Comparison of ENCODE assay signal across 31 cellular contexts in genomic region chr10:133465191-133465949, GRCh38. TPM values are rescaled to one million over a fixed set of nuclear protein-coding genes. Genes with fewer than 3 reads are reported as not detected.
DNase-seq lines count a peak whose midpoint lies in the region; ATAC-seq and TF ChIP-seq lines count a peak whose summit lies in the region.
"Had no signal": no experiment of that assay in that cellular context is flagged by ENCODE, and none has a peak within 500 bp of the region (broad histone marks: within the 10 kb centered on the region; RNA-seq: fewer than 3 reads in every experiment).

No MANE protein-coding gene starts in this region.

- H3K4me1 Mint-ChIP-seq in GM23338 (no peaks in the 10 kb centered on the region), osteocyte (ENCODE audit: unreplicated experiment) (no peaks in the 10 kb centered on the region)

- no peak overlapping the region for H3K27ac ChIP-seq in GM23338 (ENCODE audit: low read depth)
- H3K27ac ChIP-seq: BLaER1 treated with 17β-estradiol and CSF1 and Interleukin-3, amounts not matched to agents 10 nM and 100 nM; colonic mucosa; tibial nerve had no signal

- ATAC-seq in GM23338 (peak; percentile 95), esophagus mucosa (peak; percentile 72), HG02840 (IDR thresholded peaks at IDR 0.05; ENCODE audit: low FRiP score, unreplicated experiment) (no peak)
- ATAC-seq: HCT116 had no signal

- H3F3A ChIP-seq in GM23338 (replicated peaks; ENCODE audit: low read depth) = no peaks in the 10 kb centered on the region

- peaks cover 23% of the 10 kb centered on the region for H3K27me3 ChIP-seq in GM23338 (ENCODE audit: insufficient read depth)
- H3K27me3 ChIP-seq: BLaER1 treated with 17β-estradiol and CSF1 and Interleukin-3, amounts not matched to agents 10 nM and 100 nM; colonic mucosa; MG63; tibial nerve had no signal

- no peaks in the 10 kb centered on the region for H4K20me1 ChIP-seq in GM23338 (replicated peaks; ENCODE audit: insufficient read depth)
- H4K20me1 ChIP-seq: BLaER1 treated with 17β-estradiol and CSF1 and Interleukin-3, amounts not matched to agents 10 nM and 100 nM had no signal

- H3K27me3 Mint-ChIP-seq in GM23338 (ENCODE audit: insufficient read depth, low read depth, poor library complexity) (peaks cover 36% of the 10 kb centered on the region), osteocyte (ENCODE audit: unreplicated experiment) (no peaks in the 10 kb centered on the region)

- H3K9me2 ChIP-seq in GM23338 (ENCODE audit: insufficient read depth) = no peaks in the 10 kb centered on the region

- H2AFZ ChIP-seq in GM23338 = no peak overlapping the region

- H3K9me3 Mint-ChIP-seq in GM23338 = peaks cover 68% of the 10 kb centered on the region
- H3K9me3 Mint-ChIP-seq in osteocyte (ENCODE audit: unreplicated experiment) = peaks cover 17% of the 10 kb centered on the region

- H3K4me2 ChIP-seq in GM23338 = no peak overlapping the region; the same call in 1 of the 2 replicates
- H3K4me2 ChIP-seq: BLaER1 treated with 17β-estradiol and CSF1 and Interleukin-3, amounts not matched to agents 10 nM and 100 nM had no signal

- no peaks in the 10 kb centered on the region for H3K4me1 ChIP-seq in GM23338 (ENCODE audit: insufficient read depth)
- H3K4me1 ChIP-seq: BLaER1 treated with 17β-estradiol and CSF1 and Interleukin-3, amounts not matched to agents 10 nM and 100 nM; Caco-2; colonic mucosa; tibial nerve had no signal

- H3K4me3 Mint-ChIP-seq in GM23338 (peak overlapping the region; percentile 60), osteocyte (ENCODE audit: unreplicated experiment) (no peak overlapping the region)
- H3K4me3 Mint-ChIP-seq: activated naive CD4-positive, alpha-beta T cell treated with anti-CD3 and anti-CD28 coated beads for 36 hours; activated T-cell treated with anti-CD3 and anti-CD28 coated beads, Interleukin-2, amount 50 U/mL, for 72 hours had no signal

- TF ChIP-seq CTCF in GM23338 (conservative IDR thresholded peaks at IDR 0.05; ENCODE audit: low read depth in 2 of 2) (peak; percentile 22 to 51; a peak in 3 of 4 replicates), osteocyte (IDR thresholded peaks at IDR 0.05) (no peak)

- H3K36me3 Mint-ChIP-seq in GM23338 (ENCODE audit: low read depth) = peaks cover 19% of the 10 kb centered on the region; the same call in 2 of the 3 replicates
- H3K36me3 Mint-ChIP-seq in osteocyte (ENCODE audit: unreplicated experiment) = peaks cover 16% of the 10 kb centered on the region

- no peaks in the 10 kb centered on the region for H3K36me3 ChIP-seq in GM23338 (ENCODE audit: insufficient read depth)
- H3K36me3 ChIP-seq: BLaER1 treated with 17β-estradiol and CSF1 and Interleukin-3, amounts not matched to agents 10 nM and 100 nM; colonic mucosa; MG63 had no signal

- H3K4me3 ChIP-seq in GM23338 = peak overlapping the region; percentile 43; the same call in 1 of the 2 replicates
- H3K4me3 ChIP-seq: BLaER1 treated with 17β-estradiol and CSF1 and Interleukin-3, amounts not matched to agents 10 nM and 100 nM; colonic mucosa; MG63; tibial nerve had no signal

- H3K79me2 ChIP-seq in GM23338 (replicated peaks; ENCODE audit: insufficient read depth) = no peaks in the 10 kb centered on the region

- H3K27ac Mint-ChIP-seq in GM23338 (no peak overlapping the region), osteocyte (ENCODE audit: unreplicated experiment) (no peak overlapping the region)
- H3K27ac Mint-ChIP-seq: activated naive CD4-positive, alpha-beta T cell treated with anti-CD3 and anti-CD28 coated beads for 36 hours; activated T-cell treated with anti-CD3 and anti-CD28 coated beads, Interleukin-2, amount 50 U/mL, for 72 hours had no signal

- DNase-seq in D341Med (ENCODE audit: low spot score) (peak; percentile 6), GM23338 (ENCODE audit: low spot score) (peak; percentile 44), osteocyte (ENCODE audit: extremely low spot score, unreplicated experiment) (peak; percentile 82), NCI-H1105 treated with DMSO at 0.1 percent for 48 hours (lab: John Stamatoyannopoulos, UW) (no peak), NCI-H187 (lab: John Stamatoyannopoulos, UW) (no peak)
- DNase-seq: activated CD4-positive, alpha-beta T cell treated with anti-CD3 and anti-CD28 coated beads for 1 hour; activated naive CD4-positive, alpha-beta T cell treated with anti-CD3 and anti-CD28 coated beads for 36 hours; activated T-cell treated with anti-CD3 and anti-CD28 coated beads, Interleukin-2, amount 50 U/mL, for 72 hours; amniotic stem cell; Caco-2; DMS79; effector memory CD4-positive, alpha-beta T cell; foreskin melanocyte; GDM1; KG1; mesenchymal stem cell; MG63; NCI-H1417; NCI-H774; RPMI8226; stimulated activated CD4-positive, alpha-beta T cell treated with anti-CD3 and anti-CD28 coated beads, Interleukin-15, amount 100 ng/mL, for 24 hours had no signal

TF ChIP-seq in GM23338, 12 proteins besides CTCF, POLR2A, EP300 and RAD21:
- TF ChIP-seq EZH2 (IDR thresholded peaks at IDR 0.05; ENCODE audit: low read depth, unreplicated experiment) = no peak
- no peak for TF ChIP-seq REST (IDR thresholded peaks at IDR 0.05; ENCODE audit: unreplicated experiment)

RNA-seq across cellular contexts. Expression of gene SCART1, which starts 11.6 kb away (rescaled TPM):
- 0.19 and 0.59 TPM in 2 replicates for total RNA-seq in GM23338 (2014; rRNA removed; shearing (Covaris generic))
- polyA plus RNA-seq in GM23338 (2016; fragmentation: Nextera tagmentation; extraction: Ambion mirVana) = not detected in 2 replicates
- 0.56 TPM for total RNA-seq in esophagus mucosa
- total RNA-seq in osteocyte = 3.2 and 4.8 TPM in 2 replicates

RNA-seq across cellular contexts. Expression of gene SPRN, which starts 40.9 kb away (rescaled TPM):
- total RNA-seq in GM23338 (2014; rRNA removed; shearing (Covaris generic)) = 0.31 TPM in 1 of 2 replicates, not detected in the other
- polyA plus RNA-seq in GM23338 (2016; fragmentation: Nextera tagmentation; extraction: Ambion mirVana) = 0.31 and 0.59 TPM in 2 replicates
- total RNA-seq in esophagus mucosa = 0.12 TPM
- total RNA-seq in osteocyte = 2.2 and 2.7 TPM in 2 replicates
- total RNA-seq: activated naive CD4-positive, alpha-beta T cell treated with anti-CD3 and anti-CD28 coated beads for 36 hours; activated T-cell treated with anti-CD3 and anti-CD28 coated beads, Interleukin-2, amount 50 U/mL, for 72 hours; Caco-2; colonic mucosa; HT1080; pulmonary artery endothelial cell; SK-MEL-5; T-helper 1 cell treated with Interleukin-12 subunit alpha and Interleukin-12 subunit beta and Interleukin-4 antibody, amounts not matched to agents 30 ng/mL and 1 ng/mL, for 36 hours; tibial nerve had no signal

Comparison
In these comparisons a context has a peak if more than half of its experiments do, and no peak if none do; other contexts are left out.
1. DNase-seq: peak in D341Med (single experiment), GM23338 (single experiment) and osteocyte (single experiment); none in NCI-H1105 treated with DMSO at 0.1 percent for 48 hours (single experiment) and NCI-H187 (0 of 2).